11 cellular contexts compared by ENCODE assay signal in the genomic region with DNA sequence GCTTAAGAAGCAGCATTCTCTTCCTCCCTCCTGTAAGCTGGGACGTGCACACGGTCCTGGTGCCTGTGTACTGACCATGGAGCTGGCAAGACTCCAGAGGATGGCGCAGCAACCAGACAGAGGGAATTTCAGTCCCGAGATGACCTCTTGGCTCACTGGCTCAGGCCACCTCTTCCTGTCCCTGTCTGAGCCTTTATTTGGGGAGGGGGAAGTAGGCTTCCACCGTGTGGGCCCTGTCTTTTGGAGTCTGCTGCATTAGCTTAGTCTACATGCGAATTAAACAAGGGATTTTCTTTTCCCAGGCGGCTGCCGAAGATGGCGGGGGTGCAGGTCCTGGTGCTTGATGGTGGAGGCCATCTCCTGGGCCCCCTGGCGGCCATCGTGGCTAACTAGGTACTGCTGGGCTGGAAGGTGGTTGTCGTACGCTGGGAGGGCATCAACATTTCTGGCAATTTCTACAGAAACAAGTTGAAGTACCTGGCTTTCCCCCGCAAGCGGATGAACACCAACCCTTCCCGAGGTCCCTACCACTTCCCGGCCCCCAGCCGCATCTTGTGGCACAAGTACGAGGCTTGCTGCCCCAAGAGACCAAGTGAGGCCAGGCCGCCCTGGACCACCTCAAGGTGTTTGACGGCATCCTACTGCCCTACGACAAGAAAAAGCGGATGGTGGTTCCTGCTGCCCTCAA. TPM values are rescaled to one million over a fixed set of nuclear protein-coding genes. Genes with fewer than 3 reads are reported as not detected.
A peak's percentile ranks its signal among the peaks of the same experiment; 100 is the strongest.
DNase-seq lines count a peak whose midpoint lies in the region; ATAC-seq, FAIRE-seq and TF ChIP-seq lines count a peak whose summit lies in the region.
"Had no signal": no experiment of that assay in that cellular context is flagged by ENCODE, and none has a peak within 500 bp of the region (broad histone marks: within the 10 kb centered on the region; RNA-seq: fewer than 3 reads in every experiment).

No MANE protein-coding gene starts in this region.

- peak overlapping the region; percentile 64 for H3K4me3 Mint-ChIP-seq in T-helper 17 cell

- dilution Hi-C loops in keratinocyte (cut with MboI; ENCODE audit: extremely low pct_ligation_motif_present, low sequenced_read_pairs), result no loop called here

- intact Hi-C loops in transverse colon (cut with DNase I; ENCODE audit: low total_unique reads), result no loop called here

- POLR2A ChIA-PET in AG04450 (lab: Yijun Ruan, JAX), result interaction anchor here (0.6 to 1.0 kb wide), 2 partner anchors 12 to 37 kb away, joined by 5 read pairs; no protein-coding TSS in a partner anchor

- CTCF ChIA-PET in AG04450 (lab: Charles Lee), result interaction anchor here (0.8 to 4.9 kb wide), 8 partner anchors 42 to 274 kb away, joined by 4 to 50 read pairs (median 8); a partner anchor contains a TSS

- no peak for TF ChIP-seq POLR2A in transverse colon (IDR thresholded peaks at IDR 0.05)

- H3K9me3 ChIP-seq in AG04450 (ENCODE audit: control insufficient read depth, insufficient read depth, low read length), result peaks cover 8% of the 10 kb centered on the region; the same call in 1 of the 2 replicates
- no peaks in the 10 kb centered on the region for H3K9me3 ChIP-seq in T-helper 17 cell (ENCODE audit: control insufficient read depth, low read length, poor library complexity, severe bottlenecking)
- H3K9me3 ChIP-seq in keratinocyte (ENCODE audit: control insufficient read depth, low read depth, low read length), result no peaks in the 10 kb centered on the region
- no peaks in the 10 kb centered on the region for H3K9me3 ChIP-seq in transverse colon

- H3K36me3 ChIP-seq in keratinocyte (ENCODE audit: control insufficient read depth in 2 of 2, extremely low read depth in 1 of 2, insufficient read depth in 2 of 2, low read length in 2 of 2) (peaks cover 0 to 17% of the 10 kb centered on the region in 2 experiments), transverse colon (no peaks in the 10 kb centered on the region)

- in situ Hi-C loops in transverse colon (cut with MboI; ENCODE audit: low pct_ligation_motif_present in 1 of 4, low pct_unique_long_range_greater_than_20kb in 1 of 4, low sequenced_read_pairs in 3 of 4), result loop anchor here in 2 of 4 donors (25.0 kb wide), 2 partner anchors 170 to 270 kb away; a partner anchor contains a TSS

- TF ChIP-seq EP300 in transverse colon (IDR thresholded peaks at IDR 0.05; ENCODE audit: low read depth), result no peak

- peaks cover 5% of the 10 kb centered on the region for H3K79me2 ChIP-seq in keratinocyte (ENCODE audit: control insufficient read depth, insufficient read depth, low read length)

- no peaks in the 10 kb centered on the region for H3K27me3 Mint-ChIP-seq in T-helper 17 cell

- H3K27me3 ChIP-seq in AG04450 (ENCODE audit: control insufficient read depth, insufficient read depth, low read length) (no peaks in the 10 kb centered on the region), keratinocyte (ENCODE audit: control insufficient read depth, extremely low read depth, insufficient read depth, low read length) (no peaks in the 10 kb centered on the region), transverse colon (peaks cover 10% of the 10 kb centered on the region)

- H3K4me2 ChIP-seq in keratinocyte (ENCODE audit: control insufficient read depth, extremely low read depth, insufficient read depth, low read depth, low read length), result no peak overlapping the region

- peak overlapping the region; percentile 87 for H3K27ac Mint-ChIP-seq in T-helper 17 cell

- H3K27ac ChIP-seq in AG04450 (ENCODE audit: low read depth, low read length), result no peak overlapping the region
- H3K27ac ChIP-seq in keratinocyte (ENCODE audit: control insufficient read depth, insufficient read depth, low read length), result peak overlapping the region; percentile 93
- H3K27ac ChIP-seq in transverse colon, result no peak overlapping the region
- H3K27ac ChIP-seq: epithelial cell of prostate had no signal

- no peak overlapping the region for H3K9ac ChIP-seq in keratinocyte (ENCODE audit: control insufficient read depth, extremely low read depth, insufficient read depth, low read length)

- TF ChIP-seq CTCF in AG04450 (IDR thresholded peaks at IDR 0.05; ENCODE audit: low read depth, low read length) (peak; percentile 19), GM12865 (IDR thresholded peaks at IDR 0.05; ENCODE audit: insufficient read depth, low read depth, low read length, missing control alignments) (peak; percentile 25), keratinocyte (optimal IDR thresholded peaks at IDR 0.05 in 1 of 3, IDR thresholded peaks at IDR 0.05 in 1 of 3, conservative IDR thresholded peaks at IDR 0.05 in 1 of 3; ENCODE audit: extremely low read depth in 1 of 3, insufficient read depth in 2 of 3, low read length in 3 of 3) (peak in 2 of 3 experiments; percentile 11 to 12), transverse colon (IDR thresholded peaks at IDR 0.05) (peak in 2 of 5 experiments; percentile 10 to 11)

- ATAC-seq in T-helper 17 cell, result no peak
- ATAC-seq in GM21360 (IDR thresholded peaks at IDR 0.05; ENCODE audit: unreplicated experiment), result no peak
- no peak for ATAC-seq in HG03439 (IDR thresholded peaks at IDR 0.05; ENCODE audit: unreplicated experiment)
- no peak for ATAC-seq in GM21786 (IDR thresholded peaks at IDR 0.05; ENCODE audit: unreplicated experiment)
- ATAC-seq: activated T-cell treated with anti-CD3 and anti-CD28 coated beads, Interleukin-2, amount 50 U/mL, for 72 hours had no signal

- peaks cover 54% of the 10 kb centered on the region for H3K4me1 Mint-ChIP-seq in T-helper 17 cell

- 91% methylated on average over 23 of the region's 23 CpGs; no CpG with 5 or more reads in 1 of the 2 donors for WGBS in transverse colon (ENCODE audit: low coverage in 1 of 2), 2 donors

- peaks cover 58% of the 10 kb centered on the region for H3K4me1 ChIP-seq in keratinocyte (ENCODE audit: control insufficient read depth, extremely low read depth, insufficient read depth, low read length)
- H3K4me1 ChIP-seq in transverse colon, result peaks cover 3 to 27% (median 11%) of the 10 kb centered on the region in 4 donors

- no peaks in the 10 kb centered on the region for H3K9me1 ChIP-seq in keratinocyte (ENCODE audit: control insufficient read depth, extremely low read depth, insufficient read depth, low read length)

- peaks cover 16% of the 10 kb centered on the region for H3K36me3 Mint-ChIP-seq in T-helper 17 cell (ENCODE audit: low read depth)

- no peaks in the 10 kb centered on the region for H4K20me1 ChIP-seq in keratinocyte (ENCODE audit: control insufficient read depth, extremely low read depth, insufficient read depth, low read length)

- no peak overlapping the region for H2AFZ ChIP-seq in keratinocyte (ENCODE audit: control insufficient read depth, low read length)

- FAIRE-seq in keratinocyte (lab: Jason Lieb, UNC), result no peak

- DNase-seq in AG04450 (ENCODE audit: low read depth, low spot score) (no peak), GM12865 (ENCODE audit: low read depth) (no peak), T-helper 17 cell (no peak), keratinocyte (ENCODE audit: low read depth, low spot score) (no peak), transverse colon (no peak)
- DNase-seq: activated T-cell treated with anti-CD3 and anti-CD28 coated beads, Interleukin-2, amount 50 U/mL, for 72 hours had no signal

- H3K4me3 ChIP-seq in AG04450 (ENCODE audit: low read depth, low read length) (no peak overlapping the region), GM12865 (ENCODE audit: low read depth, low read length) (no peak overlapping the region), keratinocyte (ENCODE audit: control insufficient read depth in 2 of 3, extremely low read depth in 1 of 3, insufficient read depth in 2 of 3, low read depth in 1 of 3, low read length in 3 of 3) (no peak overlapping the region), transverse colon (no peak overlapping the region)

RNA-seq across cellular contexts. Expression of a gene that starts 10.2 kb away (rescaled TPM):
- polyA plus RNA-seq in AG04450 (2011; rRNA removed) (0.60 and 0.73 TPM in 2 replicates), keratinocyte (2.1 to 3.1 TPM (median 2.3 TPM) in 3 replicates)
- 0.17 and 0.28 TPM in 2 replicates for polyA minus RNA-seq in AG04450 (2011; rRNA and poly(A)+ RNA removed)
- total RNA-seq in T-helper 17 cell (not detected), transverse colon (not detected)
- polyA plus RNA-seq in keratinocyte (2011; ENCODE audit: low read depth), result 3.3 TPM
- 1.7 and 2.5 TPM in 2 replicates for polyA plus RNA-seq in keratinocyte (2011; cell fraction: cytosol; rRNA removed)
- polyA plus RNA-seq in keratinocyte (2011; cell fraction: nucleus; rRNA removed), result 2.6 and 3.6 TPM in 2 replicates
- 1.3 and 5.9 TPM in 2 replicates for polyA plus RNA-seq in keratinocyte (2012; ENCODE audit: low replicate concordance)
- polyA minus RNA-seq in keratinocyte, result 0.67 to 1.5 TPM (median 0.99 TPM) in 3 replicates
- not detected for polyA minus RNA-seq in keratinocyte (2011; cell fraction: cytosol; rRNA and poly(A)+ RNA removed)
- 0.21 and 1.5 TPM in 2 replicates for polyA minus RNA-seq in keratinocyte (2011; cell fraction: nucleus; rRNA and poly(A)+ RNA removed)
- total RNA-seq: mucosa of gallbladder had no signal

RNA-seq across cellular contexts. Expression of a gene that starts 14.3 kb away (rescaled TPM):
- 1.1 and 1.2 TPM in 2 replicates for polyA plus RNA-seq in AG04450 (2011; rRNA removed)
- 2.0 and 2.8 TPM in 2 replicates for polyA minus RNA-seq in AG04450 (2011; rRNA and poly(A)+ RNA removed)
- total RNA-seq in T-helper 17 cell, result 100 to 1,000 TPM; 206 to 249 TPM
- 1.8 to 8.1 TPM (median 1.8 TPM) in 3 replicates for polyA plus RNA-seq in keratinocyte
- polyA plus RNA-seq in keratinocyte (2011; ENCODE audit: low read depth), result 0.31 TPM
- 3.2 and 4.8 TPM in 2 replicates for polyA plus RNA-seq in keratinocyte (2011; cell fraction: cytosol; rRNA removed)
- 1.5 and 3.1 TPM in 2 replicates for polyA plus RNA-seq in keratinocyte (2011; cell fraction: nucleus; rRNA removed)
- 1.7 and 6.8 TPM in 2 replicates for polyA plus RNA-seq in keratinocyte (2012; ENCODE audit: low replicate concordance)
- 3.3 to 10.8 TPM (median 5.8 TPM) in 3 replicates for polyA minus RNA-seq in keratinocyte
- polyA minus RNA-seq in keratinocyte (2011; cell fraction: cytosol; rRNA and poly(A)+ RNA removed), result 3.8 TPM
- polyA minus RNA-seq in keratinocyte (2011; cell fraction: nucleus; rRNA and poly(A)+ RNA removed), result 1.0 TPM in 1 of 2 replicates, not detected in the other
- total RNA-seq in transverse colon, result 10 to 100 TPM in 2 of 4 donors, 1 to 10 TPM in 1, under 1 TPM in 1; 1.00 to 51.6 (median 15.9) TPM

RNA-seq across cellular contexts. Expression of a gene that starts 38.8 kb away (rescaled TPM):
- polyA plus RNA-seq in AG04450 (2011; rRNA removed), result not detected in 2 replicates
- not detected in 2 replicates for polyA minus RNA-seq in AG04450 (2011; rRNA and poly(A)+ RNA removed)
- total RNA-seq in T-helper 17 cell, result not detected
- 0.01 TPM in 1 of 3 replicates, not detected in the others for polyA plus RNA-seq in keratinocyte
- not detected for polyA plus RNA-seq in keratinocyte (2011; ENCODE audit: low read depth)
- not detected in 2 replicates for polyA plus RNA-seq in keratinocyte (2011; cell fraction: cytosol; rRNA removed)
- not detected in 2 replicates for polyA plus RNA-seq in keratinocyte (2011; cell fraction: nucleus; rRNA removed)
- not detected in 2 replicates for polyA plus RNA-seq in keratinocyte (2012; ENCODE audit: low replicate concordance)
- not detected in 3 replicates for polyA minus RNA-seq in keratinocyte
- polyA minus RNA-seq in keratinocyte (2011; cell fraction: cytosol; rRNA and poly(A)+ RNA removed), result not detected
- polyA minus RNA-seq in keratinocyte (2011; cell fraction: nucleus; rRNA and poly(A)+ RNA removed), result not detected in 2 replicates
- over 10,000 TPM in 1 of 4 donors, 1,000 to 10,000 TPM in 3; 3,370 to 10,796 (median 6,659) TPM for total RNA-seq in transverse colon

RNA-seq across cellular contexts. Expression of a gene that starts 42.0 kb away (rescaled TPM):
- not detected in 2 replicates for polyA plus RNA-seq in AG04450 (2011; rRNA removed)
- polyA minus RNA-seq in AG04450 (2011; rRNA and poly(A)+ RNA removed), result not detected in 2 replicates
- not detected for total RNA-seq in T-helper 17 cell
- 0.67 to 5.6 TPM (median 4.7 TPM) in 3 replicates for polyA plus RNA-seq in keratinocyte
- 3.1 TPM for polyA plus RNA-seq in keratinocyte (2011; ENCODE audit: low read depth)
- polyA plus RNA-seq in keratinocyte (2011; cell fraction: cytosol; rRNA removed), result 1.2 and 3.1 TPM in 2 replicates
- 8.0 and 9.2 TPM in 2 replicates for polyA plus RNA-seq in keratinocyte (2011; cell fraction: nucleus; rRNA removed)
- polyA plus RNA-seq in keratinocyte (2012; ENCODE audit: low replicate concordance), result 0.45 and 4.9 TPM in 2 replicates
- 0.36 to 2.4 TPM (median 2.1 TPM) in 3 replicates for polyA minus RNA-seq in keratinocyte
- polyA minus RNA-seq in keratinocyte (2011; cell fraction: cytosol; rRNA and poly(A)+ RNA removed), result 1.7 TPM
- polyA minus RNA-seq in keratinocyte (2011; cell fraction: nucleus; rRNA and poly(A)+ RNA removed), result 2.9 and 3.0 TPM in 2 replicates
- not detected for total RNA-seq in transverse colon
- total RNA-seq: mucosa of gallbladder had no signal

Comparison
In these comparisons a context has a peak if more than half of its experiments do, and no peak if none do; other contexts are left out.
1. RNA of a gene that starts 38.8 kb away (total RNA-seq): 3,370 to 10,796 TPM in transverse colon; not detected in T-helper 17 cell; every median in the first group is over 1,000 times any median in the second.